In the genomic region with DNA sequence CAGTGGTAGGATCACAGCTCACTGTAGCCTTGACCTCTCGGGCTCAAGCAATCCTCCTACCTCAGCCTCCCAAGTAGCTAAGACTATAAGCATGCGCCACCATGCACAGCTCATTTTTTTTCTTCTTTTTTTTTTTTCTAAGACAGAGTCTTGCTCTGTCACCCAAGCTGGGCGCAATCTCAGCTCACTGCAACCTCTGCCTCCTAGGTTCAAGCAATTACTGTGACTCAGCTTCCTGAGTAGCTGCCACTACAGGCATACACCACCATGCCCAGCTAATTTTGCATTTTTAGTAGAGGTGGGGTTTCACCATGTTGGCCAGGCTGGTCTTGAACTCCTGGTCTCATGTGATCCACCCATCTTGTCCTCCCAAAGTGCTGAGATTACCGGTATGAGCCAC, we compare ENCODE assay signal across 1 cellular context. TPM values are rescaled to one million over a fixed set of nuclear protein-coding genes. Genes with fewer than 3 reads are reported as not detected.
"Had no signal": no experiment of that assay in that cellular context is flagged by ENCODE, and none has a peak within 500 bp of the region (broad histone marks: within the 10 kb centered on the region; RNA-seq: fewer than 3 reads in every experiment).

No MANE protein-coding gene starts in this region.

RNA-seq across cellular contexts. Expression of gene AGBL2, which starts 50.2 kb away (rescaled TPM):
- polyA plus RNA-seq: cardiac muscle cell had no signal
